In genomic region chr5:44952376-44952775, GRCh38 we compare ENCODE assay signal across 8 cellular contexts.
DNase-seq lines count a peak whose midpoint lies in the region; ATAC-seq and TF ChIP-seq lines count a peak whose summit lies in the region.

No MANE protein-coding gene starts in this region.

- H3K4me3 Mint-ChIP-seq in osteocyte (ENCODE audit: unreplicated experiment): no peak overlapping the region

- H3K4me3 ChIP-seq in choroid plexus epithelial cell (ENCODE audit: low read depth, low read length): no peak overlapping the region

- peak; percentile 68 for TF ChIP-seq CTCF in choroid plexus epithelial cell (conservative IDR thresholded peaks at IDR 0.05; ENCODE audit: low read depth, low read length)
- TF ChIP-seq CTCF in osteocyte (IDR thresholded peaks at IDR 0.05): peak; percentile 64

- H3K4me1 Mint-ChIP-seq in osteocyte (ENCODE audit: unreplicated experiment): no peaks in the 10 kb centered on the region

- no peak overlapping the region for H3K27ac Mint-ChIP-seq in osteocyte (ENCODE audit: unreplicated experiment)

- DNase-seq in DMS153 (lab: John Stamatoyannopoulos, UW): peak; percentile 3
- peak; percentile 79 to 80 for DNase-seq in NCI-H526 (lab: John Stamatoyannopoulos, UW)
- peak; percentile 52 for DNase-seq in choroid plexus epithelial cell (ENCODE audit: low read depth)
- DNase-seq in osteocyte (ENCODE audit: extremely low spot score, unreplicated experiment): no peak
- no peak for DNase-seq in cerebellar nuclear complex (lab: John Stamatoyannopoulos, UW)
- no peak for DNase-seq in mucosa of gallbladder (ENCODE audit: low spot score)

- H3K36me3 Mint-ChIP-seq in osteocyte (ENCODE audit: unreplicated experiment): no peaks in the 10 kb centered on the region

- H3K27me3 Mint-ChIP-seq in osteocyte (ENCODE audit: unreplicated experiment): no peaks in the 10 kb centered on the region

- H3K9me3 Mint-ChIP-seq in osteocyte (ENCODE audit: unreplicated experiment): no peaks in the 10 kb centered on the region

- peak; percentile 89 for ATAC-seq in GM19395 (IDR thresholded peaks at IDR 0.05; ENCODE audit: unreplicated experiment)
- ATAC-seq in HG03196 (IDR thresholded peaks at IDR 0.05; ENCODE audit: unreplicated experiment): peak; percentile 79

Comparison
In these comparisons a context has a peak if more than half of its experiments do, and no peak if none do; other contexts are left out.
1. DNase-seq: peak in DMS153 (single experiment), NCI-H526 (2 of 2) and choroid plexus epithelial cell (single experiment); none in osteocyte (single experiment), cerebellar nuclear complex (0 of 2) and mucosa of gallbladder (single experiment).